In genomic region chr12:46368684-46369083, GRCh38 we compare ENCODE assay signal across 1 cellular context.
TF ChIP-seq lines count a peak whose summit lies in the region.

No MANE protein-coding gene starts in this region.

TF ChIP-seq in endothelial cell of umbilical vein, 7 proteins besides CTCF, POLR2A, EP300 and RAD21:
- TF ChIP-seq EZH2 (IDR thresholded peaks at IDR 0.05; ENCODE audit: borderline replicate concordance, low read depth, low read length, severe bottlenecking): no peak
- TF ChIP-seq GATA2 (IDR thresholded peaks at IDR 0.05; ENCODE audit: insufficient read depth, insufficient read length, low read depth, low read length): no peak
- TF ChIP-seq POLR2AphosphoS5 (IDR thresholded peaks at IDR 0.05; ENCODE audit: insufficient read depth, low read depth, low read length): no peak
- TF ChIP-seq JUN (IDR thresholded peaks at IDR 0.05; ENCODE audit: borderline replicate concordance, insufficient read depth, insufficient read length, low read depth): no peak
